Comparison of ENCODE assay signal across 7 cellular contexts in the genomic region with DNA sequence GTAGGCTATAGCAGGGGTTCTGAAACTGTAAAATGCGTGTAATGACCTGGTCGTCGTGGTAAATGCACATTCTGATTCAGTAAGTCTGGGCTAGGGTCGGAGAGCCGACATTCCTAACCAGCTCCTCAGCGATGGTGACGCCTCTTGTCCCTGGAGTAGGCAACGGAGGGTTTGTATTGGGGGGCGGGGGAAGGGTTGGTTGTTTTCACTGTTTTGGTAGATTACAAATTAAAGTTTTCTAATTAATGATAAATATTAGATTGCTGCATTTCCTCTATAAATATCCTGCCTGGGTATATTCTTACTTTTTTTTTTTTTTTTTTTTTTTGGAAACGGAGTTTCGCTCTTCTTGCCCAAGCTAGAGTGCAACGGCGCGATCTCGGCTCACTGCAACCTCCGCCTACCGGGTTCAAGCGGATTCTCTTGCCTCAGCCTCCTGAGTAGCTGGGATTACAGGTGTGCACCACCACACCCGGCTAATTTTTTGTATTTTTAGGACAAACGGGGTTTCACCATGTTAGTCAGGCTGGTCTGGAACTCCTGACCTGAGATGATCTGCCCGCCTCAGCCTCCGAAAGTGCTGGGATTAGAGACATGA.
DNase-seq lines count a peak whose midpoint lies in the region; ATAC-seq and TF ChIP-seq lines count a peak whose summit lies in the region.

No MANE protein-coding gene starts in this region.

- H3K27ac ChIP-seq in HUES48 (ENCODE audit: low read depth, low read length) (peak overlapping the region; percentile 96), epithelial cell of prostate (peak overlapping the region; percentile 97)

- peaks cover 30% of the 10 kb centered on the region for H3K4me1 ChIP-seq in HUES48 (ENCODE audit: control insufficient read depth, insufficient read depth, low read length)

- peak; percentile 22 for ATAC-seq in GM19452 (IDR thresholded peaks at IDR 0.05; ENCODE audit: unreplicated experiment)
- ATAC-seq in activated CD4-positive, CD25-positive, alpha-beta regulatory T cell treated with anti-CD3 and anti-CD28 coated beads, Interleukin-2, amount 50 U/mL, for 24 hours: no peak

- peaks cover 24% of the 10 kb centered on the region for H3K36me3 ChIP-seq in HUES48 (ENCODE audit: control insufficient read depth, insufficient read depth, low read length)

- H3K27me3 ChIP-seq in HUES48 (ENCODE audit: control insufficient read depth, insufficient read depth, low read length): no peaks in the 10 kb centered on the region

- TF ChIP-seq CTCF in retinal pigment epithelial cell (conservative IDR thresholded peaks at IDR 0.05; ENCODE audit: low read depth, low read length): no peak

- DNase-seq in epithelial cell of prostate (ENCODE audit: low read depth, low spot score) (no peak), retinal pigment epithelial cell (ENCODE audit: low read depth) (no peak), DMS79 (lab: John Stamatoyannopoulos, UW) (no peak)
- DNase-seq in activated effector memory CD4-positive, alpha-beta T cell treated with anti-CD3 and anti-CD28 coated beads, Interleukin-2, amount 50 U/mL, for 16 hours: no peak

- H3K4me3 ChIP-seq in HUES48 (ENCODE audit: low read depth, low read length) (peak overlapping the region; percentile 93), retinal pigment epithelial cell (ENCODE audit: low read length) (peak overlapping the region; percentile 71)

- H3K9me3 ChIP-seq in HUES48 (ENCODE audit: control insufficient read depth, insufficient read depth, low read length): no peaks in the 10 kb centered on the region

- H3K9ac ChIP-seq in HUES48 (ENCODE audit: low read depth, low read length): peak overlapping the region; percentile 78
